Comparison of ENCODE assay signal across 8 cellular contexts in genomic region chr1:113835686-113836290, GRCh38. TPM values are rescaled to one million over a fixed set of nuclear protein-coding genes. Genes with fewer than 3 reads are reported as not detected.
DNase-seq lines count a peak whose midpoint lies in the region; ATAC-seq and TF ChIP-seq lines count a peak whose summit lies in the region.

No MANE protein-coding gene starts in this region.

- H3K27ac ChIP-seq in epithelial cell of prostate: peak overlapping the region; percentile 78

- no peaks in the 10 kb centered on the region for H3K36me3 Mint-ChIP-seq in osteocyte (ENCODE audit: unreplicated experiment)

- H3K9me3 Mint-ChIP-seq in osteocyte (ENCODE audit: unreplicated experiment): peaks cover 4% of the 10 kb centered on the region

- H3K27me3 Mint-ChIP-seq in osteocyte (ENCODE audit: unreplicated experiment): peaks cover 7% of the 10 kb centered on the region

- DNase-seq in NCI-H82 (lab: John Stamatoyannopoulos, UW): peak; percentile 73
- DNase-seq in NCI-H82 treated with DMSO at 0.1 percent for 48 hours (lab: John Stamatoyannopoulos, UW; ENCODE audit: unreplicated experiment): no peak
- DNase-seq in HuH-7.5 (ENCODE audit: low spot score): peak; percentile 15
- peak; percentile 2 for DNase-seq in SHP77 treated with DMSO at 0.1 percent for 48 hours (lab: John Stamatoyannopoulos, UW)
- no peak for DNase-seq in epithelial cell of prostate (ENCODE audit: low read depth, low spot score)
- DNase-seq in osteocyte (ENCODE audit: extremely low spot score, unreplicated experiment): no peak

- peaks cover 3% of the 10 kb centered on the region for H3K4me1 Mint-ChIP-seq in osteocyte (ENCODE audit: unreplicated experiment)

- no peak overlapping the region for H3K4me3 Mint-ChIP-seq in osteocyte (ENCODE audit: unreplicated experiment)

- ATAC-seq in GM19324 (IDR thresholded peaks at IDR 0.05; ENCODE audit: low FRiP score, unreplicated experiment) (no peak), GM18502 (IDR thresholded peaks at IDR 0.05; ENCODE audit: poor library complexity, unreplicated experiment) (no peak)

- no peak overlapping the region for H3K27ac Mint-ChIP-seq in osteocyte (ENCODE audit: unreplicated experiment)

- peak; percentile 67 for TF ChIP-seq CTCF in osteocyte (IDR thresholded peaks at IDR 0.05)

RNA-seq across cellular contexts. Expression of gene RSBN1, which starts 23.5 kb away (rescaled TPM):
- 15.2 and 17.0 TPM in 2 replicates for total RNA-seq in osteocyte

RNA-seq across cellular contexts. Expression of gene PTPN22, which starts 35.7 kb away (rescaled TPM):
- total RNA-seq in osteocyte: not detected in 2 replicates

RNA-seq across cellular contexts. Expression of gene BCL2L15, which starts 51.6 kb away (rescaled TPM):
- 0.81 and 1.6 TPM in 2 replicates for total RNA-seq in osteocyte

Comparison
In these comparisons a context has a peak if more than half of its experiments do, and no peak if none do; other contexts are left out.
1. DNase-seq: peak in NCI-H82 (single experiment), HuH-7.5 (single experiment) and SHP77 treated with DMSO at 0.1 percent for 48 hours (single experiment); none in NCI-H82 treated with DMSO at 0.1 percent for 48 hours (single experiment), epithelial cell of prostate (single experiment) and osteocyte (single experiment).